14 cellular contexts compared by ENCODE assay signal in genomic region chr22:44047891-44048301, GRCh38. TPM values are rescaled to one million over a fixed set of nuclear protein-coding genes. Genes with fewer than 3 reads are reported as not detected.
DNase-seq lines count a peak whose midpoint lies in the region; ATAC-seq and TF ChIP-seq lines count a peak whose summit lies in the region.
"Had no signal": no experiment of that assay in that cellular context is flagged by ENCODE, and none has a peak within 500 bp of the region (broad histone marks: within the 10 kb centered on the region; RNA-seq: fewer than 3 reads in every experiment).

No MANE protein-coding gene starts in this region.

- peak overlapping the region; percentile 69 for H3K27ac Mint-ChIP-seq in activated naive CD8-positive, alpha-beta T cell treated with anti-CD3 and anti-CD28 coated beads, Interleukin-2, amount 10 ng/mL, durations not matched to agents 7 days and 5 days
- H3K27ac Mint-ChIP-seq in activated naive CD8-positive, alpha-beta T cell treated with anti-CD3 and anti-CD28 coated beads for 36 hours = no peak overlapping the region
- peak overlapping the region; percentile 14 for H3K27ac Mint-ChIP-seq in activated CD8-positive, alpha-beta T cell treated with anti-CD3 and anti-CD28 coated beads, Interleukin-2, amount 10 ng/mL, durations not matched to agents 7 days and 5 days
- H3K27ac Mint-ChIP-seq: endodermal cell had no signal

- H3K4me3 Mint-ChIP-seq in activated naive CD8-positive, alpha-beta T cell treated with anti-CD3 and anti-CD28 coated beads, Interleukin-2, amount 10 ng/mL, durations not matched to agents 7 days and 5 days = peak overlapping the region; percentile 61
- H3K4me3 Mint-ChIP-seq in activated naive CD8-positive, alpha-beta T cell treated with anti-CD3 and anti-CD28 coated beads for 36 hours = no peak overlapping the region
- peak overlapping the region; percentile 26 for H3K4me3 Mint-ChIP-seq in activated CD8-positive, alpha-beta T cell treated with anti-CD3 and anti-CD28 coated beads, Interleukin-2, amount 10 ng/mL, durations not matched to agents 7 days and 5 days

- peaks cover 6% of the 10 kb centered on the region for H3K36me3 Mint-ChIP-seq in activated naive CD8-positive, alpha-beta T cell treated with anti-CD3 and anti-CD28 coated beads, Interleukin-2, amount 10 ng/mL, durations not matched to agents 7 days and 5 days
- H3K36me3 Mint-ChIP-seq in activated naive CD8-positive, alpha-beta T cell treated with anti-CD3 and anti-CD28 coated beads for 36 hours = peaks cover 9% of the 10 kb centered on the region
- H3K36me3 Mint-ChIP-seq in activated CD8-positive, alpha-beta T cell treated with anti-CD3 and anti-CD28 coated beads, Interleukin-2, amount 10 ng/mL, durations not matched to agents 7 days and 5 days (ENCODE audit: low read depth) = no peaks in the 10 kb centered on the region

- no peaks in the 10 kb centered on the region for H3K9me3 Mint-ChIP-seq in activated naive CD8-positive, alpha-beta T cell treated with anti-CD3 and anti-CD28 coated beads, Interleukin-2, amount 10 ng/mL, durations not matched to agents 7 days and 5 days
- no peaks in the 10 kb centered on the region for H3K9me3 Mint-ChIP-seq in activated naive CD8-positive, alpha-beta T cell treated with anti-CD3 and anti-CD28 coated beads for 36 hours
- no peaks in the 10 kb centered on the region for H3K9me3 Mint-ChIP-seq in activated CD8-positive, alpha-beta T cell treated with anti-CD3 and anti-CD28 coated beads, Interleukin-2, amount 10 ng/mL, durations not matched to agents 7 days and 5 days (ENCODE audit: insufficient read depth)

- TF ChIP-seq CTCF in GM20000 (IDR thresholded peaks at IDR 0.05; ENCODE audit: extremely low read depth, missing control alignments) (no peak), gastrocnemius medialis (IDR thresholded peaks at IDR 0.05 in 4 of 5, conservative IDR thresholded peaks at IDR 0.05 in 1 of 5) (no peak), mucosa of descending colon (IDR thresholded peaks at IDR 0.05) (no peak)

- POLR2A ChIA-PET in activated naive CD8-positive, alpha-beta T cell treated with anti-CD3 and anti-CD28 coated beads, Interleukin-2, amount 10 ng/mL, durations not matched to agents 7 days and 5 days (lab: Charles Lee) = no interaction called here
- POLR2A ChIA-PET in activated CD8-positive, alpha-beta T cell treated with anti-CD3 and anti-CD28 coated beads, Interleukin-2, amount 10 ng/mL, durations not matched to agents 7 days and 5 days (lab: Charles Lee) = interaction anchor here (1.5 kb wide), 1 partner anchor 22 kb away, joined by 5 read pairs; no protein-coding TSS in a partner anchor

- H3K4me3 ChIP-seq in gastrocnemius medialis (no peak overlapping the region), mucosa of descending colon (no peak overlapping the region)
- H3K4me3 ChIP-seq: hepatocyte, lung had no signal

- CTCF ChIA-PET in activated CD8-positive, alpha-beta T cell treated with anti-CD3 and anti-CD28 coated beads, Interleukin-2, amount 10 ng/mL, durations not matched to agents 7 days and 5 days (lab: Charles Lee) = interaction anchor here (0.8 to 1.7 kb wide), 4 partner anchors 25 to 165 kb away, joined by 3 to 4 read pairs (median 4); no protein-coding TSS in a partner anchor

- H3K4me1 Mint-ChIP-seq in activated naive CD8-positive, alpha-beta T cell treated with anti-CD3 and anti-CD28 coated beads, Interleukin-2, amount 10 ng/mL, durations not matched to agents 7 days and 5 days = peaks cover 35% of the 10 kb centered on the region
- H3K4me1 Mint-ChIP-seq in activated naive CD8-positive, alpha-beta T cell treated with anti-CD3 and anti-CD28 coated beads for 36 hours = peaks cover 21% of the 10 kb centered on the region
- peaks cover 38% of the 10 kb centered on the region for H3K4me1 Mint-ChIP-seq in activated CD8-positive, alpha-beta T cell treated with anti-CD3 and anti-CD28 coated beads, Interleukin-2, amount 10 ng/mL, durations not matched to agents 7 days and 5 days (ENCODE audit: low read depth)

- H3K4me1 ChIP-seq in gastrocnemius medialis = peaks cover 45 to 53% of the 10 kb centered on the region in 2 donors
- no peaks in the 10 kb centered on the region for H3K4me1 ChIP-seq in mucosa of descending colon (ENCODE audit: low read depth)

- no peaks in the 10 kb centered on the region for H3K27me3 ChIP-seq in gastrocnemius medialis
- H3K27me3 ChIP-seq: hepatocyte had no signal

- H3K36me3 ChIP-seq in gastrocnemius medialis (no peaks in the 10 kb centered on the region), mucosa of descending colon (ENCODE audit: low read depth) (no peaks in the 10 kb centered on the region)

- intact Hi-C loops in gastrocnemius medialis (cut with DNase I; ENCODE audit: low total_unique reads) (no loop called here), mucosa of descending colon (cut with DNase I, micrococcal nuclease) (no loop called here)

- DNase-seq in activated naive CD8-positive, alpha-beta T cell treated with anti-CD3 and anti-CD28 coated beads, Interleukin-2, amount 10 ng/mL, durations not matched to agents 7 days and 5 days = no peak
- no peak for DNase-seq in activated naive CD8-positive, alpha-beta T cell treated with anti-CD3 and anti-CD28 coated beads for 36 hours
- DNase-seq in GM20000 (ENCODE audit: low spot score) = peak; percentile 63
- no peak for DNase-seq in activated CD8-positive, alpha-beta T cell treated with anti-CD3 and anti-CD28 coated beads, Interleukin-2, amount 10 ng/mL, durations not matched to agents 7 days and 5 days
- no peak for DNase-seq in gastrocnemius medialis
- DNase-seq in mucosa of descending colon = no peak
- DNase-seq: AML-193; endodermal cell; Kasumi-1; stimulated activated CD4-positive, alpha-beta T cell treated with anti-CD3 and anti-CD28 coated beads, Interleukin-1b, Interleukin-23, amount 100 ng/mL, for 48 hours had no signal

- in situ Hi-C loops in gastrocnemius medialis (cut with MboI; ENCODE audit: low sequenced_read_pairs in 4 of 4) = no loop called here

- TF ChIP-seq POLR2A in gastrocnemius medialis (IDR thresholded peaks at IDR 0.05) = no peak

- H3K27ac ChIP-seq in gastrocnemius medialis = peak overlapping the region; percentile 81 to 90 (median 88)
- H3K27ac ChIP-seq: hepatocyte had no signal

- H3K27me3 Mint-ChIP-seq in activated naive CD8-positive, alpha-beta T cell treated with anti-CD3 and anti-CD28 coated beads, Interleukin-2, amount 10 ng/mL, durations not matched to agents 7 days and 5 days = no peaks in the 10 kb centered on the region
- H3K27me3 Mint-ChIP-seq in activated naive CD8-positive, alpha-beta T cell treated with anti-CD3 and anti-CD28 coated beads for 36 hours = peaks cover 6% of the 10 kb centered on the region
- H3K27me3 Mint-ChIP-seq in activated CD8-positive, alpha-beta T cell treated with anti-CD3 and anti-CD28 coated beads, Interleukin-2, amount 10 ng/mL, durations not matched to agents 7 days and 5 days (ENCODE audit: low read depth) = no peaks in the 10 kb centered on the region

- no peak for ATAC-seq in activated naive CD8-positive, alpha-beta T cell treated with anti-CD3 and anti-CD28 coated beads, Interleukin-2, amount 10 ng/mL, durations not matched to agents 7 days and 5 days (ENCODE audit: low read depth)
- ATAC-seq in activated CD8-positive, alpha-beta T cell treated with anti-CD3 and anti-CD28 coated beads, Interleukin-2, amount 10 ng/mL, durations not matched to agents 7 days and 5 days = peak; percentile 54
- ATAC-seq in gastrocnemius medialis (no peak), mucosa of descending colon (no peak), GM19452 (IDR thresholded peaks at IDR 0.05; ENCODE audit: unreplicated experiment) (no peak), HG03520 (IDR thresholded peaks at IDR 0.05; ENCODE audit: unreplicated experiment) (no peak)

- no peaks in the 10 kb centered on the region for H3K9me3 ChIP-seq in gastrocnemius medialis
- no peaks in the 10 kb centered on the region for H3K9me3 ChIP-seq in mucosa of descending colon

RNA-seq across cellular contexts. Expression of gene PARVB, which starts 23.8 kb away (rescaled TPM):
- total RNA-seq in activated naive CD8-positive, alpha-beta T cell treated with anti-CD3 and anti-CD28 coated beads, Interleukin-2, amount 10 ng/mL, durations not matched to agents 7 days and 5 days = 10 to 100 TPM; 39.6 to 40.7 TPM
- total RNA-seq in activated naive CD8-positive, alpha-beta T cell treated with anti-CD3 and anti-CD28 coated beads for 36 hours = 10 to 100 TPM; 71.4 to 71.5 TPM
- 10 to 100 TPM; 39.4 to 41.0 TPM for total RNA-seq in activated CD8-positive, alpha-beta T cell treated with anti-CD3 and anti-CD28 coated beads, Interleukin-2, amount 10 ng/mL, durations not matched to agents 7 days and 5 days
- 100 to 1,000 TPM; 120 to 201 (median 147) TPM for total RNA-seq in gastrocnemius medialis
- 10 to 100 TPM in 2 of 3 donors, 1 to 10 TPM in 1; 5.2 to 35.7 (median 14.9) TPM for total RNA-seq in mucosa of descending colon
